ENCODE assay signal across 1 cellular context in the genomic region with DNA sequence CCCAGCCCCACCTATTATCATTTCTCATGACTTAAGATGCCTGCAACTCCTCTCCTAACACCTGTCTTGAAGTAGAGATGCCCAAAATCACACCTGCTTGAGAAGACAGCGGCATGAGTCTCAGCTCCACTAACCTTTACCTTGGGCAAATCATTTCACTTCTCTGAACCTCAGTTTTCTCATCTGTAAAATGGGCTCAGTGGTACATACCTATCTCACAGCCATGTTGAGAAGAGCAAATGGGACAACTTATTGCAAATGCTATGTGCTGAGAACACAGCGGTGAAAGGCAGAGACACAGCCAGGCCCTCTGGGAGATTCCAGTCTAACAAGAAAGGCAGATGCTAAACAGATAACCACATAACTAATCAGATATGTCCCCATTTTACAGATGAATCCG.
TF ChIP-seq lines count a peak whose summit lies in the region.

No MANE protein-coding gene starts in this region.

TF ChIP-seq in K562, 482 proteins besides CTCF, POLR2A, EP300 and RAD21 (continued from another document):
- TF ChIP-seq, protein P1, sequence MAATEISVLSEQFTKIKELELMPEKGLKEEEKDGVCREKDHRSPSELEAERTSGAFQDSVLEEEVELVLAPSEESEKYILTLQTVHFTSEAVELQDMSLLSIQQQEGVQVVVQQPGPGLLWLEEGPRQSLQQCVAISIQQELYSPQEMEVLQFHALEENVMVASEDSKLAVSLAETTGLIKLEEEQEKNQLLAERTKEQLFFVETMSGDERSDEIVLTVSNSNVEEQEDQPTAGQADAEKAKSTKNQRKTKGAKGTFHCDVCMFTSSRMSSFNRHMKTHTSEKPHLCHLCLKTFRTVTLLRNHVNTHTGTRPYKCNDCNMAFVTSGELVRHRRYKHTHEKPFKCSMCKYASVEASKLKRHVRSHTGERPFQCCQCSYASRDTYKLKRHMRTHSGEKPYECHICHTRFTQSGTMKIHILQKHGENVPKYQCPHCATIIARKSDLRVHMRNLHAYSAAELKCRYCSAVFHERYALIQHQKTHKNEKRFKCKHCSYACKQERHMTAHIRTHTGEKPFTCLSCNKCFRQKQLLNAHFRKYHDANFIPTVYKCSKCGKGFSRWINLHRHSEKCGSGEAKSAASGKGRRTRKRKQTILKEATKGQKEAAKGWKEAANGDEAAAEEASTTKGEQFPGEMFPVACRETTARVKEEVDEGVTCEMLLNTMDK (IDR thresholded peaks at IDR 0.05; ENCODE audit: borderline replicate concordance, insufficient read depth, low read depth, low read length, poor library complexity, severe bottlenecking), result no peak
- TF ChIP-seq, protein P2, sequence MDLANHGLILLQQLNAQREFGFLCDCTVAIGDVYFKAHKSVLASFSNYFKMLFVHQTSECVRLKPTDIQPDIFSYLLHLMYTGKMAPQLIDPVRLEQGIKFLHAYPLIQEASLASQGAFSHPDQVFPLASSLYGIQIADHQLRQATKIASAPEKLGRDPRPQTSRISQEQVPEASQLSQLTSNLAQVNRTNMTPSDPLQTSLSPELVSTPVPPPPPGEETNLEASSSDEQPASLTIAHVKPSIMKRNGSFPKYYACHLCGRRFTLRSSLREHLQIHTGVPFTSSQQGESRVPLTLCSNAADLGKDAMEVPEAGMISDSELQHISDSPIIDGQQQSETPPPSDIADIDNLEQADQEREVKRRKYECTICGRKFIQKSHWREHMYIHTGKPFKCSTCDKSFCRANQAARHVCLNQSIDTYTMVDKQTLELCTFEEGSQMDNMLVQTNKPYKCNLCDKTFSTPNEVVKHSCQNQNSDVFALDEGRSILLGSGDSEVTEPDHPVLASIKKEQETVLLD (IDR thresholded peaks at IDR 0.05), result no peak
- TF ChIP-seq NFE2 (IDR thresholded peaks at IDR 0.05; ENCODE audit: low read depth) (no peak), SRSF7 (optimal IDR thresholded peaks at IDR 0.05; ENCODE audit: low read depth, low read length) (no peak), PTBP1 (IDR thresholded peaks at IDR 0.05; ENCODE audit: low read depth, low read length) (0 out of 2 replicates have a peak, but pooled peaks have one; percentile 36), HMGN3 (IDR thresholded peaks at IDR 0.05; ENCODE audit: borderline replicate concordance, extremely low read depth, insufficient read length, low read depth, low read length) (no peak), RBM25 (IDR thresholded peaks at IDR 0.05; ENCODE audit: low read depth, low read length, severe bottlenecking) (peak; percentile 96), CHD1 (IDR thresholded peaks at IDR 0.05; ENCODE audit: low read length) (no peak), CBX1 (IDR thresholded peaks at IDR 0.05; ENCODE audit: low read depth) (0 out of 2 replicates have a peak, but pooled peaks have one; percentile 40), TBL1XR1 (IDR thresholded peaks at IDR 0.05; ENCODE audit: low read length in 2 of 2) (no peak), NEUROD1 (IDR thresholded peaks at IDR 0.05; ENCODE audit: borderline replicate concordance, low read depth, low read length, partially characterized antibody) (no peak), RCOR1 (IDR thresholded peaks at IDR 0.05; ENCODE audit: borderline replicate concordance in 1 of 2, low read depth in 2 of 2, low read length in 2 of 2) (peak in 1 of 2 experiments; percentile 58; a peak in 1 of 4 replicates)
- TF ChIP-seq, protein P3, sequence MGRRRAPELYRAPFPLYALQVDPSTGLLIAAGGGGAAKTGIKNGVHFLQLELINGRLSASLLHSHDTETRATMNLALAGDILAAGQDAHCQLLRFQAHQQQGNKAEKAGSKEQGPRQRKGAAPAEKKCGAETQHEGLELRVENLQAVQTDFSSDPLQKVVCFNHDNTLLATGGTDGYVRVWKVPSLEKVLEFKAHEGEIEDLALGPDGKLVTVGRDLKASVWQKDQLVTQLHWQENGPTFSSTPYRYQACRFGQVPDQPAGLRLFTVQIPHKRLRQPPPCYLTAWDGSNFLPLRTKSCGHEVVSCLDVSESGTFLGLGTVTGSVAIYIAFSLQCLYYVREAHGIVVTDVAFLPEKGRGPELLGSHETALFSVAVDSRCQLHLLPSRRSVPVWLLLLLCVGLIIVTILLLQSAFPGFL (CRISPR knock-in tag; IDR thresholded peaks at IDR 0.05), result no peak
- TF ChIP-seq, protein P4, sequence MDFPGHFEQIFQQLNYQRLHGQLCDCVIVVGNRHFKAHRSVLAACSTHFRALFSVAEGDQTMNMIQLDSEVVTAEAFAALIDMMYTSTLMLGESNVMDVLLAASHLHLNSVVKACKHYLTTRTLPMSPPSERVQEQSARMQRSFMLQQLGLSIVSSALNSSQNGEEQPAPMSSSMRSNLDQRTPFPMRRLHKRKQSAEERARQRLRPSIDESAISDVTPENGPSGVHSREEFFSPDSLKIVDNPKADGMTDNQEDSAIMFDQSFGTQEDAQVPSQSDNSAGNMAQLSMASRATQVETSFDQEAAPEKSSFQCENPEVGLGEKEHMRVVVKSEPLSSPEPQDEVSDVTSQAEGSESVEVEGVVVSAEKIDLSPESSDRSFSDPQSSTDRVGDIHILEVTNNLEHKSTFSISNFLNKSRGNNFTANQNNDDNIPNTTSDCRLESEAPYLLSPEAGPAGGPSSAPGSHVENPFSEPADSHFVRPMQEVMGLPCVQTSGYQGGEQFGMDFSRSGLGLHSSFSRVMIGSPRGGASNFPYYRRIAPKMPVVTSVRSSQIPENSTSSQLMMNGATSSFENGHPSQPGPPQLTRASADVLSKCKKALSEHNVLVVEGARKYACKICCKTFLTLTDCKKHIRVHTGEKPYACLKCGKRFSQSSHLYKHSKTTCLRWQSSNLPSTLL (IDR thresholded peaks at IDR 0.05), result no peak
- TF ChIP-seq, protein P5, sequence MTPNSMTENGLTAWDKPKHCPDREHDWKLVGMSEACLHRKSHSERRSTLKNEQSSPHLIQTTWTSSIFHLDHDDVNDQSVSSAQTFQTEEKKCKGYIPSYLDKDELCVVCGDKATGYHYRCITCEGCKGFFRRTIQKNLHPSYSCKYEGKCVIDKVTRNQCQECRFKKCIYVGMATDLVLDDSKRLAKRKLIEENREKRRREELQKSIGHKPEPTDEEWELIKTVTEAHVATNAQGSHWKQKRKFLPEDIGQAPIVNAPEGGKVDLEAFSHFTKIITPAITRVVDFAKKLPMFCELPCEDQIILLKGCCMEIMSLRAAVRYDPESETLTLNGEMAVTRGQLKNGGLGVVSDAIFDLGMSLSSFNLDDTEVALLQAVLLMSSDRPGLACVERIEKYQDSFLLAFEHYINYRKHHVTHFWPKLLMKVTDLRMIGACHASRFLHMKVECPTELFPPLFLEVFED (CRISPR knock-in tag; conservative IDR thresholded peaks at IDR 0.05), result no peak
- TF ChIP-seq, protein P6, sequence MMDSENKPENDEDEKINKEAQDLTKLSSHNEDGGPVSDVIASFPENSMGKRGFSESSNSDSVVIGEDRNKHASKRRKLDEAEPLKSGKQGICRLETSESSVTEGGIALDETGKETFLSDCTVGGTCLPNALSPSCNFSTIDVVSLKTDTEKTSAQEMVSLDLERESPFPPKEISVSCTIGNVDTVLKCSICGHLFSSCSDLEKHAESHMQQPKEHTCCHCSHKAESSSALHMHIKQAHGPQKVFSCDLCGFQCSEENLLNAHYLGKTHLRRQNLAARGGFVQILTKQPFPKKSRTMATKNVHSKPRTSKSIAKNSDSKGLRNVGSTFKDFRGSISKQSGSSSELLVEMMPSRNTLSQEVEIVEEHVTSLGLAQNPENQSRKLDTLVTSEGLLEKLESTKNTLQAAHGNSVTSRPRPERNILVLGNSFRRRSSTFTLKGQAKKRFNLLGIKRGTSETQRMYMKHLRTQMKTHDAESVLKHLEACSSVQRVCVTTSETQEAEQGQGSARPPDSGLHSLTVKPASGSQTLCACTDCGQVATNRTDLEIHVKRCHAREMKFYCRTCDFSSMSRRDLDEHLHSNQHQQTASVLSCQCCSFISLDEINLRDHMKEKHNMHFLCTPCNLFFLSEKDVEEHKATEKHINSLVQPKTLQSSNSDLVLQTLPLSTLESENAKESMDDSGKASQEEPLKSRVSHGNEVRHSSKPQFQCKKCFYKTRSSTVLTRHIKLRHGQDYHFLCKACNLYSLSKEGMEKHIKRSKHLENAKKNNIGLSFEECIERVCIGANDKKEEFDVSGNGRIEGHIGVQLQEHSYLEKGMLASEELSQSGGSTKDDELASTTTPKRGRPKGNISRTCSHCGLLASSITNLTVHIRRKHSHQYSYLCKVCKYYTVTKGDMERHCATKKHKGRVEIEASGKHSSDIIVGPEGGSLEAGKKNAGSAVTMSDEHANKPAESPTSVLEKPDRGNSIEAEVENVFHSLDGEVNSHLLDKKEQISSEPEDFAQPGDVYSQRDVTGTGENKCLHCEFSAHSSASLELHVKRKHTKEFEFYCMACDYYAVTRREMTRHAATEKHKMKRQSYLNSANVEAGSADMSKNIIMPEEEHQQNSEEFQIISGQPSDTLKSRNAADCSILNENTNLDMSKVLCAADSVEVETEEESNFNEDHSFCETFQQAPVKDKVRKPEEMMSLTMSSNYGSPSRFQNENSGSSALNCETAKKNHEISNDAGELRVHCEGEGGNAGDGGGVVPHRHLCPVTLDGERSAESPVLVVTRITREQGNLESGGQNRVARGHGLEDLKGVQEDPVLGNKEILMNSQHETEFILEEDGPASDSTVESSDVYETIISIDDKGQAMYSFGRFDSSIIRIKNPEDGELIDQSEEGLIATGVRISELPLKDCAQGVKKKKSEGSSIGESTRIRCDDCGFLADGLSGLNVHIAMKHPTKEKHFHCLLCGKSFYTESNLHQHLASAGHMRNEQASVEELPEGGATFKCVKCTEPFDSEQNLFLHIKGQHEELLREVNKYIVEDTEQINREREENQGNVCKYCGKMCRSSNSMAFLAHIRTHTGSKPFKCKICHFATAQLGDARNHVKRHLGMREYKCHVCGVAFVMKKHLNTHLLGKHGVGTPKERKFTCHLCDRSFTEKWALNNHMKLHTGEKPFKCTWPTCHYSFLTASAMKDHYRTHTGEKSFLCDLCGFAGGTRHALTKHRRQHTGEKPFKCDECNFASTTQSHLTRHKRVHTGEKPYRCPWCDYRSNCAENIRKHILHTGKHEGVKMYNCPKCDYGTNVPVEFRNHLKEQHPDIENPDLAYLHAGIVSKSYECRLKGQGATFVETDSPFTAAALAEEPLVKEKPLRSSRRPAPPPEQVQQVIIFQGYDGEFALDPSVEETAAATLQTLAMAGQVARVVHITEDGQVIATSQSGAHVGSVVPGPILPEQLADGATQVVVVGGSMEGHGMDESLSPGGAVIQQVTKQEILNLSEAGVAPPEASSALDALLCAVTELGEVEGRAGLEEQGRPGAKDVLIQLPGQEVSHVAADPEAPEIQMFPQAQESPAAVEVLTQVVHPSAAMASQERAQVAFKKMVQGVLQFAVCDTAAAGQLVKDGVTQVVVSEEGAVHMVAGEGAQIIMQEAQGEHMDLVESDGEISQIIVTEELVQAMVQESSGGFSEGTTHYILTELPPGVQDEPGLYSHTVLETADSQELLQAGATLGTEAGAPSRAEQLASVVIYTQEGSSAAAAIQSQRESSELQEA (IDR thresholded peaks at IDR 0.05; ENCODE audit: low read depth), result no peak
- TF ChIP-seq, protein P7, sequence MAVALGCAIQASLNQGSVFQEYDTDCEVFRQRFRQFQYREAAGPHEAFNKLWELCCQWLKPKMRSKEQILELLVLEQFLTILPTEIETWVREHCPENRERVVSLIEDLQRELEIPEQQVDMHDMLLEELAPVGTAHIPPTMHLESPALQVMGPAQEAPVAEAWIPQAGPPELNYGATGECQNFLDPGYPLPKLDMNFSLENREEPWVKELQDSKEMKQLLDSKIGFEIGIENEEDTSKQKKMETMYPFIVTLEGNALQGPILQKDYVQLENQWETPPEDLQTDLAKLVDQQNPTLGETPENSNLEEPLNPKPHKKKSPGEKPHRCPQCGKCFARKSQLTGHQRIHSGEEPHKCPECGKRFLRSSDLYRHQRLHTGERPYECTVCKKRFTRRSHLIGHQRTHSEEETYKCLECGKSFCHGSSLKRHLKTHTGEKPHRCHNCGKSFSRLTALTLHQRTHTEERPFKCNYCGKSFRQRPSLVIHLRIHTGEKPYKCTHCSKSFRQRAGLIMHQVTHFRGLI (CRISPR knock-in tag; IDR thresholded peaks at IDR 0.05), result no peak
- TF ChIP-seq, protein P8, sequence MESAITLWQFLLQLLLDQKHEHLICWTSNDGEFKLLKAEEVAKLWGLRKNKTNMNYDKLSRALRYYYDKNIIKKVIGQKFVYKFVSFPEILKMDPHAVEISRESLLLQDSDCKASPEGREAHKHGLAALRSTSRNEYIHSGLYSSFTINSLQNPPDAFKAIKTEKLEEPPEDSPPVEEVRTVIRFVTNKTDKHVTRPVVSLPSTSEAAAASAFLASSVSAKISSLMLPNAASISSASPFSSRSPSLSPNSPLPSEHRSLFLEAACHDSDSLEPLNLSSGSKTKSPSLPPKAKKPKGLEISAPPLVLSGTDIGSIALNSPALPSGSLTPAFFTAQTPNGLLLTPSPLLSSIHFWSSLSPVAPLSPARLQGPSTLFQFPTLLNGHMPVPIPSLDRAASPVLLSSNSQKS (CRISPR knock-in tag; IDR thresholded peaks at IDR 0.05), result no peak
